ENCODE assay signal across 9 cellular contexts in genomic region chr10:74190494-74190893, GRCh38. TPM values are rescaled to one million over a fixed set of nuclear protein-coding genes. Genes with fewer than 3 reads are reported as not detected.
A peak's percentile ranks its signal among the peaks of the same experiment; 100 is the strongest.
DNase-seq lines count a peak whose midpoint lies in the region; ATAC-seq and TF ChIP-seq lines count a peak whose summit lies in the region.
"Had no signal": no experiment of that assay in that cellular context is flagged by ENCODE, and none has a peak within 500 bp of the region (broad histone marks: within the 10 kb centered on the region; RNA-seq: fewer than 3 reads in every experiment).

No MANE protein-coding gene starts in this region.

- H3K4me1 ChIP-seq in ascending aorta = peaks cover 0 to 13% of the 10 kb centered on the region in 2 donors

- peak overlapping the region; percentile 98 for H3K27ac Mint-ChIP-seq in mesothelial cell of epicardium

- no peaks in the 10 kb centered on the region for H3K27me3 Mint-ChIP-seq in mesothelial cell of epicardium (ENCODE audit: low read depth)

- H3K4me3 Mint-ChIP-seq in mesothelial cell of epicardium = peak overlapping the region; percentile 33

- peak; percentile 39 for DNase-seq in AG10803 (ENCODE audit: low read depth)
- DNase-seq in ascending aorta (ENCODE audit: low spot score in 2 of 2) = no peak
- DNase-seq in mesothelial cell of epicardium (ENCODE audit: low spot score in 2 of 2, unreplicated experiment in 2 of 2) = no peak
- no peak for DNase-seq in SHP77 treated with DMSO at 0.1 percent for 48 hours (lab: John Stamatoyannopoulos, UW)
- DNase-seq in SKM-1 treated with dmso at 0.1 percent for 144 hours (lab: John Stamatoyannopoulos, UW; ENCODE audit: unreplicated experiment) = no peak
- no peak for DNase-seq in HuH-7 (ENCODE audit: low spot score)
- DNase-seq: NCI-H2081 had no signal

- no peaks in the 10 kb centered on the region for H3K9me3 ChIP-seq in ascending aorta

- H3K27ac ChIP-seq in ascending aorta = peak overlapping the region; percentile 62 to 75

- peaks cover 51% of the 10 kb centered on the region for H3K4me1 Mint-ChIP-seq in mesothelial cell of epicardium

- H3K9me3 Mint-ChIP-seq in mesothelial cell of epicardium = no peaks in the 10 kb centered on the region

- H3K36me3 ChIP-seq in ascending aorta = no peaks in the 10 kb centered on the region

- H3K27me3 ChIP-seq in ascending aorta = no peaks in the 10 kb centered on the region

- H3K4me3 ChIP-seq in AG10803 (ENCODE audit: low read length) = peak overlapping the region; percentile 42
- peak overlapping the region in 1 of 2 donors; percentile 38 for H3K4me3 ChIP-seq in ascending aorta

- peaks cover 1% of the 10 kb centered on the region for H3K36me3 Mint-ChIP-seq in mesothelial cell of epicardium

- peak; percentile 16 for ATAC-seq in HG03175 (IDR thresholded peaks at IDR 0.05; ENCODE audit: unreplicated experiment)
- no peak for ATAC-seq in GM18519 (IDR thresholded peaks at IDR 0.05; ENCODE audit: low FRiP score, unreplicated experiment)

- no peak for TF ChIP-seq CTCF in AG10803 (conservative IDR thresholded peaks at IDR 0.05; ENCODE audit: low read length)
- no peak for TF ChIP-seq CTCF in ascending aorta (IDR thresholded peaks at IDR 0.05)
- TF ChIP-seq CTCF in mesothelial cell of epicardium (IDR thresholded peaks at IDR 0.05; ENCODE audit: unreplicated experiment) = no peak

- intact Hi-C loops in ascending aorta (cut with DNase I) = loop anchor here (5.0 kb wide), 1 partner anchor 38 kb away; the partner anchor contains the start of genes ADK and AP3M1

RNA-seq across cellular contexts. Expression of gene ADK, which starts 39.5 kb away (rescaled TPM):
- total RNA-seq in ascending aorta (2.4 TPM), mesothelial cell of epicardium (25.0 to 26.2 TPM (median 26.2 TPM) in 3 replicates)

RNA-seq across cellular contexts. Expression of gene AP3M1, which starts 39.9 kb away (rescaled TPM):
- total RNA-seq in ascending aorta (11.9 TPM), mesothelial cell of epicardium (47.6 to 49.4 TPM (median 48.7 TPM) in 3 replicates)
